In genomic region chr9:124697326-124698200, GRCh38 we compare ENCODE assay signal across 1 cellular context.
TF ChIP-seq lines count a peak whose summit lies in the region.

No MANE protein-coding gene starts in this region.

TF ChIP-seq in IMR-90, 13 proteins besides CTCF, POLR2A, EP300 and RAD21 (continued from another document):
- no peak for TF ChIP-seq MAZ (IDR thresholded peaks at IDR 0.05; ENCODE audit: borderline replicate concordance, low read depth, low read length)
- TF ChIP-seq ELK1 (IDR thresholded peaks at IDR 0.05; ENCODE audit: borderline replicate concordance, low read depth, low read length), result no peak
- no peak for TF ChIP-seq MAFK (IDR thresholded peaks at IDR 0.05; ENCODE audit: low read depth, low read length)
